ENCODE assay signal across 8 cellular contexts in the genomic region with DNA sequence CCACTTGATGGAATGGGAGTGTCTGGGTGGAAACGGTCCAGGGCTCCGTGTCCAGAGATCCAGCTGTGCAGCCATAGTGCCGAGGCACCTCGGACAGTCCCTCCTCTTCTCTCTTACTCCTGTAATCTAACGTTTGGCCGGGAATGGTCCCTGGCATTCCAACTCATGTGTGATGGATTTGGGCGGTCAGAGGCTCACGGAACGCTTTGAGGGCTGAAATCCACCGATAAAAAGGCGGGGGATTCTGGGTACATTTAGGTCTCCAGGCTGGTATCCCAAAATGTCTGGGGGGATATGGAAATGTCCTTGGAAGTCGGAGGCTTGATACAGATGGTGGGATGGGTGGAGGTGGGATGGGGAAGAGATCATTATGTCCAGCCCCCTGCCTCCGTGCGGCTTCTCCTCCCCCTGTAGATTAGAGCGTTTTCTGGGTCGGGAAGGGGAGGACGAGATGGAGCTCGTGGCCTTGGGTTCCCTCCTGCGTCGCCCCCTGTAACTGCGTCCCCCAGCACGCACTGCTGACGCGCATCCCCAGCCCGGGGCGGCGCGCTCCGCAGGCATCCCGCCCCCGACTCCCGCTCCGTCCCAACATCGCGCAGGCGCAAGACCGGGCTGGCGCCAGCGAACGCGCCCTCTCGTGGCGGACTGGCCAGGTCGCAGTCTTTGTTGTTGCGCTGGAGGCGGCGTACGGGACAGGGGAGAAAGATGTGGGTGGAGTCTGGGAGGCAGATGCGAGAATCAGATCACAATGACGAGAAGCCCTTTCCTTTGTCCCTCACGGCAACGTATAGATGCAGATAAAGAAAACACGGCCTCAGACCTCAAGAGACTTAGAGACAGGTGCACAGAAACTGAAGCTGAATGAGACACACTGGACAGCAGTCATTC. TPM values are rescaled to one million over a fixed set of nuclear protein-coding genes. Genes with fewer than 3 reads are reported as not detected.
DNase-seq lines count a peak whose midpoint lies in the region; ATAC-seq, FAIRE-seq and TF ChIP-seq lines count a peak whose summit lies in the region.

No MANE protein-coding gene starts in this region.

- H3K4me1 ChIP-seq in pancreas (no peaks in the 10 kb centered on the region), thyroid gland (peaks cover 0 to 6% of the 10 kb centered on the region in 2 donors)

- no peaks in the 10 kb centered on the region for H3K9me3 ChIP-seq in pancreas
- H3K9me3 ChIP-seq in thyroid gland = no peaks in the 10 kb centered on the region

- H3K27ac Mint-ChIP-seq in activated naive CD4-positive, alpha-beta T cell treated with anti-CD3 and anti-CD28 coated beads, Interleukin-2, amount 50 U/mL, for 72 hours = peak overlapping the region; percentile 95 to 98

- CTCF ChIA-PET in GM10248 (lab: Yijun Ruan, JAX) = interaction anchor here (0.6 to 2.8 kb wide), 29 partner anchors 10 to 793 kb away, joined by 3 to 96 read pairs (median 3); a partner anchor contains a TSS

- WGBS in pancreas, 2 donors = 1% methylated on average over 48 to 53 of the region's 53 CpGs
- 1 to 2% methylated on average over 28 to 51 of the region's 53 CpGs for WGBS in thyroid gland, 2 donors

- peak; percentile 99 for DNase-seq in GM10248 (ENCODE audit: extremely low spot score)
- DNase-seq in NCI-H1105 (lab: John Stamatoyannopoulos, UW) = peak; percentile 87
- DNase-seq in activated naive CD4-positive, alpha-beta T cell treated with anti-CD3 and anti-CD28 coated beads, Interleukin-2, amount 50 U/mL, for 72 hours (ENCODE audit: low spot score in 2 of 2) = peak; percentile 97 to 99
- DNase-seq in Right ventricle myocardium superior = peak; percentile 95
- peak; percentile 82 to 98 (median 92) for DNase-seq in pancreas
- peak; percentile 87 to 91 for DNase-seq in thyroid gland

- TF ChIP-seq CTCF in GM10248 (IDR thresholded peaks at IDR 0.05; ENCODE audit: control extremely low read depth, extremely low read depth, low read depth, missing control alignments) (peak; percentile 93), pancreas (IDR thresholded peaks at IDR 0.05) (peak; percentile 86 to 93 (median 90)), thyroid gland (IDR thresholded peaks at IDR 0.05) (peak; percentile 65 to 97 (median 86))

- POLR2A ChIA-PET in GM10248 (lab: Yijun Ruan, JAX) = interaction anchor here (2.0 kb wide), 1 partner anchor 10 kb away, joined by 4 read pairs; no protein-coding TSS in a partner anchor

- H3K27me3 ChIP-seq in pancreas (no peaks in the 10 kb centered on the region), thyroid gland (no peaks in the 10 kb centered on the region)

- no peak overlapping the region for H3K27ac ChIP-seq in pancreas
- H3K27ac ChIP-seq in thyroid gland = peak overlapping the region in 2 of 3 donors; percentile 27 to 54

- ATAC-seq in HG02571 (IDR thresholded peaks at IDR 0.05; ENCODE audit: unreplicated experiment) (peak; percentile 80), SK-N-SH treated with all-trans-retinoic acid at 6 μM for 48 hours (peak; percentile 96), Right ventricle myocardium superior (ENCODE audit: poor library complexity) (peak; percentile 84), pancreas (peak; percentile 99)
- peak; percentile 92 to 95 for ATAC-seq in activated naive CD4-positive, alpha-beta T cell treated with anti-CD3 and anti-CD28 coated beads, Interleukin-2, amount 50 U/mL, for 72 hours

- H3K36me3 Mint-ChIP-seq in activated naive CD4-positive, alpha-beta T cell treated with anti-CD3 and anti-CD28 coated beads, Interleukin-2, amount 50 U/mL, for 72 hours = peaks cover 0 to 4% of the 10 kb centered on the region in 2 donors

- peak overlapping the region; percentile 18 to 61 (median 45) for H3K4me3 ChIP-seq in pancreas
- peak overlapping the region in 2 of 3 donors; percentile 2 to 43 for H3K4me3 ChIP-seq in thyroid gland (replicated peaks in 1 of 3)

- FAIRE-seq in pancreas (lab: Jason Lieb, UNC) = no peak

- intact Hi-C loops in Right ventricle myocardium superior (cut with DNase I) = no loop called here
- intact Hi-C loops in pancreas (cut with DNase I) = no loop called here
- intact Hi-C loops in thyroid gland (cut with DNase I) = loop anchor here (5.0 kb wide), 1 partner anchor 64 kb away; a partner anchor contains a TSS

- no peaks in the 10 kb centered on the region for H3K36me3 ChIP-seq in pancreas
- H3K36me3 ChIP-seq in thyroid gland = no peaks in the 10 kb centered on the region

- peaks cover 4 to 9% of the 10 kb centered on the region in 2 donors for H3K9me3 Mint-ChIP-seq in activated naive CD4-positive, alpha-beta T cell treated with anti-CD3 and anti-CD28 coated beads, Interleukin-2, amount 50 U/mL, for 72 hours

- peak in 1 of 2 donors; percentile 37 for TF ChIP-seq POLR2A in thyroid gland (IDR thresholded peaks at IDR 0.05)

TF ChIP-seq in SK-N-SH treated with all-trans-retinoic acid at 6 μM for 48 hours, 23 proteins besides CTCF, POLR2A, EP300 and RAD21:
- TF ChIP-seq ZNF70 (CRISPR knock-in tag; IDR thresholded peaks at IDR 0.05) (0 out of 2 replicates have a peak, but pooled peaks have one; percentile 39), CSDC2 (CRISPR knock-in tag; IDR thresholded peaks at IDR 0.05) (no peak)

RNA-seq across cellular contexts. Expression of a gene that starts 4.5 kb away (rescaled TPM):
- under 1 TPM; 0.31 to 0.41 TPM for total RNA-seq in activated naive CD4-positive, alpha-beta T cell treated with anti-CD3 and anti-CD28 coated beads, Interleukin-2, amount 50 U/mL, for 72 hours
- total RNA-seq in Right ventricle myocardium superior = 135 TPM
- 1 to 10 TPM in 2 of 6 donors, under 1 TPM in 1, not detected in 3; 0.31 to 1.1 (median 1.0) TPM for total RNA-seq in pancreas
- polyA plus RNA-seq in pancreas = 1 to 10 TPM; 1.7 to 3.0 TPM
- total RNA-seq in thyroid gland = 1 to 10 TPM in 1 of 4 donors, not detected in 3; 2.0 TPM

RNA-seq across cellular contexts. Expression of a gene that starts 10.8 kb away (rescaled TPM):
- total RNA-seq in activated naive CD4-positive, alpha-beta T cell treated with anti-CD3 and anti-CD28 coated beads, Interleukin-2, amount 50 U/mL, for 72 hours = 100 to 1,000 TPM in 1 of 2 donors, 10 to 100 TPM in 1; 74.4 to 112 TPM
- total RNA-seq in Right ventricle myocardium superior (35.4 TPM), pancreas (10 to 100 TPM; 13.5 to 34.6 (median 17.7) TPM), thyroid gland (10 to 100 TPM; 28.6 to 37.2 (median 31.9) TPM)
- 10 to 100 TPM; 14.3 to 29.2 TPM for polyA plus RNA-seq in pancreas

RNA-seq across cellular contexts. Expression of a gene that starts 31.3 kb away (rescaled TPM):
- 1 to 10 TPM; 1.3 to 4.4 TPM for total RNA-seq in activated naive CD4-positive, alpha-beta T cell treated with anti-CD3 and anti-CD28 coated beads, Interleukin-2, amount 50 U/mL, for 72 hours
- total RNA-seq in Right ventricle myocardium superior (0.78 TPM), pancreas (under 1 TPM; 0.09 to 0.90 (median 0.33) TPM), thyroid gland (under 1 TPM; 0.24 to 0.81 (median 0.58) TPM)
- 1 to 10 TPM in 1 of 2 donors, under 1 TPM in 1; 0.80 to 1.3 TPM for polyA plus RNA-seq in pancreas

RNA-seq across cellular contexts. Expression of a gene that starts 40.2 kb away (rescaled TPM):
- total RNA-seq in activated naive CD4-positive, alpha-beta T cell treated with anti-CD3 and anti-CD28 coated beads, Interleukin-2, amount 50 U/mL, for 72 hours = 1 to 10 TPM in 1 of 2 donors, under 1 TPM in 1; 0.48 to 3.0 TPM
- total RNA-seq in Right ventricle myocardium superior (28.1 TPM), pancreas (100 to 1,000 TPM in 2 of 6 donors, 10 to 100 TPM in 3, 1 to 10 TPM in 1; 9.0 to 875 (median 36.6) TPM), thyroid gland (10 to 100 TPM; 12.2 to 57.3 (median 18.5) TPM)
- polyA plus RNA-seq in pancreas = 10 to 100 TPM; 10.4 to 22.2 TPM

Comparison
In these comparisons a context has a peak if more than half of its experiments do, and no peak if none do; other contexts are left out.
1. H3K27ac ChIP-seq: peak in thyroid gland (2 of 3); none in pancreas (0 of 4).
2. RNA of a gene that starts 4.5 kb away (total RNA-seq): 135 TPM in Right ventricle myocardium superior (single experiment); 0.31 to 0.41 TPM in activated naive CD4-positive, alpha-beta T cell treated with anti-CD3 and anti-CD28 coated beads, Interleukin-2, amount 50 U/mL, for 72 hours, 0.31 to 1.1 TPM in pancreas and 2.0 TPM in thyroid gland; every median in the first group is over 10 times any median in the second.
3. Peak in every context shown above with its lines, with median percentiles within 50 percentile points of each other: DNase-seq, CTCF ChIP-seq and ATAC-seq.